8 cellular contexts compared by ENCODE assay signal in genomic region chr19:18477974-18478373, GRCh38. TPM values are rescaled to one million over a fixed set of nuclear protein-coding genes. Genes with fewer than 3 reads are reported as not detected.
A peak's percentile ranks its signal among the peaks of the same experiment; 100 is the strongest.
DNase-seq lines count a peak whose midpoint lies in the region; ATAC-seq, FAIRE-seq and TF ChIP-seq lines count a peak whose summit lies in the region.

No MANE protein-coding gene starts in this region.

- H3K27ac ChIP-seq in CD4-positive, CD25-positive, alpha-beta regulatory T cell (ENCODE audit: insufficient read depth, low read length, poor library complexity, severe bottlenecking), result peak overlapping the region; percentile 51
- H3K27ac ChIP-seq in colonic mucosa, result peak overlapping the region; percentile 74

- FAIRE-seq in GM12891 (lab: Jason Lieb, UNC), result no peak

- H3K27me3 ChIP-seq in CD4-positive, CD25-positive, alpha-beta regulatory T cell (ENCODE audit: control insufficient read depth, insufficient read depth, low read length), result no peaks in the 10 kb centered on the region
- no peaks in the 10 kb centered on the region for H3K27me3 ChIP-seq in colonic mucosa

- H3K4me1 ChIP-seq in CD4-positive, CD25-positive, alpha-beta regulatory T cell (ENCODE audit: control insufficient read depth, insufficient read depth, low read length, poor library complexity, severe bottlenecking), result peaks cover 64% of the 10 kb centered on the region
- H3K4me1 ChIP-seq in colonic mucosa, result peaks cover 28% of the 10 kb centered on the region

- peaks cover 8% of the 10 kb centered on the region for H3K36me3 Mint-ChIP-seq in CD4-positive, CD25-positive, alpha-beta regulatory T cell
- H3K36me3 Mint-ChIP-seq in osteocyte (ENCODE audit: unreplicated experiment), result no peaks in the 10 kb centered on the region

- peaks cover 0 to 1% (median 0%) of the 10 kb centered on the region in 7 donors for H3K9me3 Mint-ChIP-seq in CD4-positive, CD25-positive, alpha-beta regulatory T cell
- H3K9me3 Mint-ChIP-seq in osteocyte (ENCODE audit: unreplicated experiment), result no peaks in the 10 kb centered on the region

- intact Hi-C loops in colonic mucosa (cut with DNase I), result no loop called here

- no peak for DNase-seq in CD4-positive, CD25-positive, alpha-beta regulatory T cell
- DNase-seq in NCI-H2171 (lab: John Stamatoyannopoulos, UW) (peak; percentile 79), colonic mucosa (no peak), osteocyte (ENCODE audit: extremely low spot score, unreplicated experiment) (no peak), GM12891 (ENCODE audit: insufficient read length, low spot score) (no peak)
- DNase-seq in activated CD4-positive, CD25-positive, alpha-beta regulatory T cell treated with anti-CD3 and anti-CD28 coated beads, Interleukin-2, amount 50 U/mL, for 72 hours, result no peak

- H3K9me3 ChIP-seq in CD4-positive, CD25-positive, alpha-beta regulatory T cell (ENCODE audit: control insufficient read depth in 2 of 2, low read length in 2 of 2), result no peaks in the 10 kb centered on the region
- H3K9me3 ChIP-seq in colonic mucosa, result no peaks in the 10 kb centered on the region

- no peak for ATAC-seq in CD4-positive, CD25-positive, alpha-beta regulatory T cell (ENCODE audit: low read depth in 2 of 2)
- ATAC-seq in GM21515 (IDR thresholded peaks at IDR 0.05; ENCODE audit: unreplicated experiment) (no peak), SK-N-SH treated with all-trans-retinoic acid at 6 μM for 48 hours (no peak)

- no peak overlapping the region for H3K4me3 ChIP-seq in CD4-positive, CD25-positive, alpha-beta regulatory T cell (ENCODE audit: low read depth, low read length)
- no peak overlapping the region for H3K4me3 ChIP-seq in colonic mucosa

- H3K27me3 Mint-ChIP-seq in CD4-positive, CD25-positive, alpha-beta regulatory T cell, result no peaks in the 10 kb centered on the region
- no peaks in the 10 kb centered on the region for H3K27me3 Mint-ChIP-seq in osteocyte (ENCODE audit: unreplicated experiment)

- H3K9ac ChIP-seq in colonic mucosa (ENCODE audit: low read depth in 2 of 2, low read length in 2 of 2), result peak overlapping the region; percentile 31 to 41

- H3K36me3 ChIP-seq in CD4-positive, CD25-positive, alpha-beta regulatory T cell (ENCODE audit: control insufficient read depth, insufficient read depth, low read length), result no peaks in the 10 kb centered on the region
- H3K36me3 ChIP-seq in colonic mucosa, result no peaks in the 10 kb centered on the region

- TF ChIP-seq CTCF in colonic mucosa (IDR thresholded peaks at IDR 0.05) (no peak), osteocyte (IDR thresholded peaks at IDR 0.05) (no peak)

- peak overlapping the region; percentile 91 to 94 (median 92) for H3K27ac Mint-ChIP-seq in CD4-positive, CD25-positive, alpha-beta regulatory T cell
- H3K27ac Mint-ChIP-seq in osteocyte (ENCODE audit: unreplicated experiment), result peak overlapping the region; percentile 93

- TF ChIP-seq POLR2A in GM12891 (IDR thresholded peaks at IDR 0.05; ENCODE audit: low read depth, low read length), result no peak

- peaks cover 7 to 84% (median 58%) of the 10 kb centered on the region in 4 donors for H3K4me1 Mint-ChIP-seq in CD4-positive, CD25-positive, alpha-beta regulatory T cell
- H3K4me1 Mint-ChIP-seq in osteocyte (ENCODE audit: unreplicated experiment), result peaks cover 48% of the 10 kb centered on the region

- peak overlapping the region in 2 of 4 donors; percentile 28 to 30 for H3K4me3 Mint-ChIP-seq in CD4-positive, CD25-positive, alpha-beta regulatory T cell
- no peak overlapping the region for H3K4me3 Mint-ChIP-seq in osteocyte (ENCODE audit: unreplicated experiment)

TF ChIP-seq in SK-N-SH treated with all-trans-retinoic acid at 6 μM for 48 hours, 23 proteins besides CTCF, POLR2A, EP300 and RAD21 (continues in another document):
- TF ChIP-seq, protein P1, sequence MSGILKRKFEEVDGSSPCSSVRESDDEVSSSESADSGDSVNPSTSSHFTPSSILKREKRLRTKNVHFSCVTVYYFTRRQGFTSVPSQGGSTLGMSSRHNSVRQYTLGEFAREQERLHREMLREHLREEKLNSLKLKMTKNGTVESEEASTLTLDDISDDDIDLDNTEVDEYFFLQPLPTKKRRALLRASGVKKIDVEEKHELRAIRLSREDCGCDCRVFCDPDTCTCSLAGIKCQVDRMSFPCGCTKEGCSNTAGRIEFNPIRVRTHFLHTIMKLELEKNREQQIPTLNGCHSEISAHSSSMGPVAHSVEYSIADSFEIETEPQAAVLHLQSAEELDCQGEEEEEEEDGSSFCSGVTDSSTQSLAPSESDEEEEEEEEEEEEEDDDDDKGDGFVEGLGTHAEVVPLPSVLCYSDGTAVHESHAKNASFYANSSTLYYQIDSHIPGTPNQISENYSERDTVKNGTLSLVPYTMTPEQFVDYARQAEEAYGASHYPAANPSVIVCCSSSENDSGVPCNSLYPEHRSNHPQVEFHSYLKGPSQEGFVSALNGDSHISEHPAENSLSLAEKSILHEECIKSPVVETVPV (CRISPR knock-in tag; IDR thresholded peaks at IDR 0.05), result no peak
- no peak for TF ChIP-seq OSR1 (CRISPR knock-in tag; IDR thresholded peaks at IDR 0.05)
- TF ChIP-seq, protein P2, sequence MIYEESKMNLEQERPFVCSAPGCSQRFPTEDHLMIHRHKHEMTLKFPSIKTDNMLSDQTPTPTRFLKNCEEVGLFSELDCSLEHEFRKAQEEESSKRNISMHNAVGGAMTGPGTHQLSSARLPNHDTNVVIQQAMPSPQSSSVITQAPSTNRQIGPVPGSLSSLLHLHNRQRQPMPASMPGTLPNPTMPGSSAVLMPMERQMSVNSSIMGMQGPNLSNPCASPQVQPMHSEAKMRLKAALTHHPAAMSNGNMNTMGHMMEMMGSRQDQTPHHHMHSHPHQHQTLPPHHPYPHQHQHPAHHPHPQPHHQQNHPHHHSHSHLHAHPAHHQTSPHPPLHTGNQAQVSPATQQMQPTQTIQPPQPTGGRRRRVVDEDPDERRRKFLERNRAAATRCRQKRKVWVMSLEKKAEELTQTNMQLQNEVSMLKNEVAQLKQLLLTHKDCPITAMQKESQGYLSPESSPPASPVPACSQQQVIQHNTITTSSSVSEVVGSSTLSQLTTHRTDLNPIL (CRISPR knock-in tag; IDR thresholded peaks at IDR 0.05; ENCODE audit: low read depth), result no peak
- no peak for TF ChIP-seq SNAI2 (CRISPR knock-in tag; IDR thresholded peaks at IDR 0.05)

TF ChIP-seq in GM12891, 5 proteins besides CTCF, POLR2A, EP300 and RAD21:
- TF ChIP-seq SPI1 (IDR thresholded peaks at IDR 0.05; ENCODE audit: low read depth, low read length), result no peak
- no peak for TF ChIP-seq TAF1 (IDR thresholded peaks at IDR 0.05; ENCODE audit: low read depth, low read length)
- TF ChIP-seq PAX5 (IDR thresholded peaks at IDR 0.05; ENCODE audit: insufficient read depth, low read length, severe bottlenecking), result no peak
- TF ChIP-seq POU2F2 (IDR thresholded peaks at IDR 0.05; ENCODE audit: low read depth, low read length), result no peak
- no peak for TF ChIP-seq POLR2AphosphoS5 (IDR thresholded peaks at IDR 0.05; ENCODE audit: low read depth, low read length)

RNA-seq across cellular contexts. Expression of gene ISYNA1, which starts 40.0 kb away (rescaled TPM):
- total RNA-seq in CD4-positive, CD25-positive, alpha-beta regulatory T cell, result 26.2 TPM
- 10 to 100 TPM; 11.3 to 26.0 (median 21.4) TPM for polyA plus RNA-seq in CD4-positive, CD25-positive, alpha-beta regulatory T cell
- total RNA-seq in colonic mucosa (10 to 100 TPM; 17.7 to 25.7 TPM), osteocyte (159 and 178 TPM in 2 replicates)
- 14.3 TPM for polyA plus RNA-seq in GM12891 (2012; ENCODE audit: low read depth, missing spikeins)

RNA-seq across cellular contexts. Expression of gene ELL, which starts 43.9 kb away (rescaled TPM):
- 53.6 TPM for total RNA-seq in CD4-positive, CD25-positive, alpha-beta regulatory T cell
- 10 to 100 TPM in 1 of 4 donors, 1 to 10 TPM in 3; 7.7 to 11.8 (median 9.7) TPM for polyA plus RNA-seq in CD4-positive, CD25-positive, alpha-beta regulatory T cell
- total RNA-seq in colonic mucosa, result 10 to 100 TPM; 16.3 to 18.6 TPM
- 17.6 and 18.3 TPM in 2 replicates for total RNA-seq in osteocyte
- polyA plus RNA-seq in GM12891 (2012; ENCODE audit: low read depth, missing spikeins), result 11.9 TPM

RNA-seq across cellular contexts. Expression of gene SSBP4, which starts 58.8 kb away (rescaled TPM):
- total RNA-seq in CD4-positive, CD25-positive, alpha-beta regulatory T cell, result 97.9 TPM
- 10 to 100 TPM; 47.3 to 84.0 (median 65.6) TPM for polyA plus RNA-seq in CD4-positive, CD25-positive, alpha-beta regulatory T cell
- total RNA-seq in colonic mucosa (10 to 100 TPM; 40.1 to 77.3 TPM), osteocyte (82.9 and 102 TPM in 2 replicates)
- polyA plus RNA-seq in GM12891 (2012; ENCODE audit: low read depth, missing spikeins), result 60.3 TPM
